Comparison of ENCODE assay signal across 14 cellular contexts in genomic region chr22:37604875-37605274, GRCh38. TPM values are rescaled to one million over a fixed set of nuclear protein-coding genes. Genes with fewer than 3 reads are reported as not detected.
A peak's percentile ranks its signal among the peaks of the same experiment; 100 is the strongest.
DNase-seq lines count a peak whose midpoint lies in the region; ATAC-seq and TF ChIP-seq lines count a peak whose summit lies in the region.
"Had no signal": no experiment of that assay in that cellular context is flagged by ENCODE, and none has a peak within 500 bp of the region (broad histone marks: within the 10 kb centered on the region; RNA-seq: fewer than 3 reads in every experiment).

No MANE protein-coding gene starts in this region.

- no peak overlapping the region for H3K4me2 ChIP-seq in neuronal stem cell (ENCODE audit: insufficient read depth, low read length, poor library complexity, severe bottlenecking)
- no peak overlapping the region for H3K4me2 ChIP-seq in neural progenitor cell
- H3K4me2 ChIP-seq: GM23338 had no signal

- no peaks in the 10 kb centered on the region for H3K9me3 ChIP-seq in neuronal stem cell (replicated peaks in 1 of 2; ENCODE audit: control insufficient read depth in 2 of 2, insufficient read depth in 1 of 2, low read depth in 1 of 2, low read length in 2 of 2)
- H3K9me3 ChIP-seq in neural progenitor cell (ENCODE audit: low read depth), result no peaks in the 10 kb centered on the region
- H3K9me3 ChIP-seq: thoracic aorta had no signal

- no peak overlapping the region for H2BK120ac ChIP-seq in neuronal stem cell (ENCODE audit: low read depth, low read length)

- H2BK15ac ChIP-seq in neuronal stem cell (ENCODE audit: low read length), result no peak overlapping the region

- H3K4me1 Mint-ChIP-seq in T-helper 2 cell treated with Interferon-gamma antibody and Interleukin-4, amounts not matched to agents 5 μg/mL and 100 μg/mL, for 36 hours (ENCODE audit: low read depth), result peaks cover 33% of the 10 kb centered on the region
- peaks cover 36% of the 10 kb centered on the region for H3K4me1 Mint-ChIP-seq in activated T-helper 2 cell treated with anti-CD3 and anti-CD28 coated beads, Interferon-gamma antibody, Interleukin-2, Interleukin-4, amounts not matched to agents 10 μg/mL and 5 μg/mL and 100 μg/mL, durations not matched to agents 14 hours and 24 hours and 36 hours (ENCODE audit: low read depth)
- peaks cover 24% of the 10 kb centered on the region for H3K4me1 Mint-ChIP-seq in neural progenitor cell

- H3K79me1 ChIP-seq in neuronal stem cell (ENCODE audit: low read depth, low read length), result no peaks in the 10 kb centered on the region

- H3K4me3 Mint-ChIP-seq in T-helper 2 cell treated with Interferon-gamma antibody and Interleukin-4, amounts not matched to agents 5 μg/mL and 100 μg/mL, for 36 hours, result peak overlapping the region; percentile 59
- no peak overlapping the region for H3K4me3 Mint-ChIP-seq in activated T-helper 2 cell treated with anti-CD3 and anti-CD28 coated beads, Interferon-gamma antibody, Interleukin-2, Interleukin-4, amounts not matched to agents 10 μg/mL and 5 μg/mL and 100 μg/mL, durations not matched to agents 14 hours and 24 hours and 36 hours (ENCODE audit: low read depth)
- H3K4me3 Mint-ChIP-seq in neural progenitor cell, result no peak overlapping the region
- H3K4me3 Mint-ChIP-seq: GM23338 had no signal

- H3K23ac ChIP-seq in neuronal stem cell (ENCODE audit: low read depth, low read length, poor library complexity), result no peak overlapping the region

- H3K36me3 ChIP-seq in neuronal stem cell (replicated peaks in 1 of 2; ENCODE audit: control insufficient read depth in 2 of 2, insufficient read depth in 2 of 2, low read length in 2 of 2) (no peaks in the 10 kb centered on the region), neural progenitor cell (no peaks in the 10 kb centered on the region)
- H3K36me3 ChIP-seq: thoracic aorta had no signal

- peaks cover 0 to 7% (median 0%) of the 10 kb centered on the region in 3 experiments for H3K27me3 ChIP-seq in neuronal stem cell (ENCODE audit: control insufficient read depth in 3 of 3, insufficient read depth in 3 of 3, low read depth in 1 of 3, low read length in 3 of 3)
- no peaks in the 10 kb centered on the region for H3K27me3 ChIP-seq in neural progenitor cell

- H3K9me3 Mint-ChIP-seq in T-helper 2 cell treated with Interferon-gamma antibody and Interleukin-4, amounts not matched to agents 5 μg/mL and 100 μg/mL, for 36 hours, result no peaks in the 10 kb centered on the region
- H3K9me3 Mint-ChIP-seq in activated T-helper 2 cell treated with anti-CD3 and anti-CD28 coated beads, Interferon-gamma antibody, Interleukin-2, Interleukin-4, amounts not matched to agents 10 μg/mL and 5 μg/mL and 100 μg/mL, durations not matched to agents 14 hours and 24 hours and 36 hours, result no peaks in the 10 kb centered on the region
- no peaks in the 10 kb centered on the region for H3K9me3 Mint-ChIP-seq in neural progenitor cell
- H3K9me3 Mint-ChIP-seq: GM23338 had no signal

- intact Hi-C loops in activated T-helper 2 cell treated with anti-CD3 and anti-CD28 coated beads, Interferon-gamma antibody, Interleukin-2, Interleukin-4, amounts not matched to agents 10 μg/mL and 5 μg/mL and 100 μg/mL, durations not matched to agents 14 hours and 24 hours and 36 hours (cut with micrococcal nuclease), result loop anchor here (5.0 to 10.0 kb wide), 3 partner anchors 202 to 370 kb away; partner anchors contain the start of genes ANKRD54 and GCAT

- H3K18ac ChIP-seq in neuronal stem cell (ENCODE audit: low read length), result no peak overlapping the region

- H3K36me3 Mint-ChIP-seq in T-helper 2 cell treated with Interferon-gamma antibody and Interleukin-4, amounts not matched to agents 5 μg/mL and 100 μg/mL, for 36 hours (ENCODE audit: low read depth), result no peaks in the 10 kb centered on the region
- H3K36me3 Mint-ChIP-seq in activated T-helper 2 cell treated with anti-CD3 and anti-CD28 coated beads, Interferon-gamma antibody, Interleukin-2, Interleukin-4, amounts not matched to agents 10 μg/mL and 5 μg/mL and 100 μg/mL, durations not matched to agents 14 hours and 24 hours and 36 hours (ENCODE audit: low read depth), result no peaks in the 10 kb centered on the region
- H3K36me3 Mint-ChIP-seq in neural progenitor cell, result no peaks in the 10 kb centered on the region

- H2BK5ac ChIP-seq in neuronal stem cell (ENCODE audit: low read length), result no peak overlapping the region

- H3K9ac ChIP-seq in neuronal stem cell (ENCODE audit: low read depth, low read length, poor library complexity) (no peak overlapping the region), neural progenitor cell (no peak overlapping the region)

- no peak overlapping the region for H3K4ac ChIP-seq in neuronal stem cell (ENCODE audit: low read length)

- H3K4me3 ChIP-seq in GM12865 (ENCODE audit: low read depth, low read length), result no peak overlapping the region
- no peak overlapping the region for H3K4me3 ChIP-seq in neuronal stem cell (ENCODE audit: low read length in 2 of 2)
- no peak overlapping the region for H3K4me3 ChIP-seq in neural progenitor cell
- H3K4me3 ChIP-seq: GM23338, thoracic aorta had no signal

- H3K27ac ChIP-seq in neuronal stem cell (replicated peaks; ENCODE audit: low read length) (no peak overlapping the region), neural progenitor cell (no peak overlapping the region)
- H3K27ac ChIP-seq: thoracic aorta had no signal

- peaks cover 7% of the 10 kb centered on the region for H3K79me2 ChIP-seq in neural progenitor cell (ENCODE audit: low read depth)

- peaks cover 7% of the 10 kb centered on the region for H4K20me1 ChIP-seq in neural progenitor cell (ENCODE audit: low read depth)

- no peak overlapping the region for H4K91ac ChIP-seq in neuronal stem cell (ENCODE audit: low read depth, low read length, poor library complexity)

- no peak overlapping the region for H2BK12ac ChIP-seq in neuronal stem cell (ENCODE audit: low read length)

- H3K27me3 Mint-ChIP-seq in T-helper 2 cell treated with Interferon-gamma antibody and Interleukin-4, amounts not matched to agents 5 μg/mL and 100 μg/mL, for 36 hours (ENCODE audit: low read depth), result peaks cover 7% of the 10 kb centered on the region
- H3K27me3 Mint-ChIP-seq in activated T-helper 2 cell treated with anti-CD3 and anti-CD28 coated beads, Interferon-gamma antibody, Interleukin-2, Interleukin-4, amounts not matched to agents 10 μg/mL and 5 μg/mL and 100 μg/mL, durations not matched to agents 14 hours and 24 hours and 36 hours (ENCODE audit: low read depth), result peaks cover 8% of the 10 kb centered on the region
- H3K27me3 Mint-ChIP-seq in neural progenitor cell (ENCODE audit: insufficient read depth, low read depth), result peaks cover 26% of the 10 kb centered on the region

- H3K14ac ChIP-seq in neuronal stem cell (ENCODE audit: low read length), result no peak overlapping the region

- peak overlapping the region; percentile 77 for H3K27ac Mint-ChIP-seq in T-helper 2 cell treated with Interferon-gamma antibody and Interleukin-4, amounts not matched to agents 5 μg/mL and 100 μg/mL, for 36 hours
- H3K27ac Mint-ChIP-seq in activated T-helper 2 cell treated with anti-CD3 and anti-CD28 coated beads, Interferon-gamma antibody, Interleukin-2, Interleukin-4, amounts not matched to agents 10 μg/mL and 5 μg/mL and 100 μg/mL, durations not matched to agents 14 hours and 24 hours and 36 hours, result peak overlapping the region; percentile 38
- no peak overlapping the region for H3K27ac Mint-ChIP-seq in neural progenitor cell
- H3K27ac Mint-ChIP-seq: GM23338 had no signal

- ATAC-seq in HG03175 (IDR thresholded peaks at IDR 0.05; ENCODE audit: unreplicated experiment) (no peak), HG02588 (IDR thresholded peaks at IDR 0.05; ENCODE audit: unreplicated experiment) (no peak)
- ATAC-seq: GM23338 had no signal

- TF ChIP-seq CTCF in GM12865 (IDR thresholded peaks at IDR 0.05; ENCODE audit: insufficient read depth, low read depth, low read length, missing control alignments) (no peak), neural progenitor cell (IDR thresholded peaks at IDR 0.05) (no peak)

- H4K8ac ChIP-seq in neuronal stem cell (ENCODE audit: low read depth, low read length), result no peak overlapping the region

- H2AFZ ChIP-seq in neuronal stem cell (ENCODE audit: low read length) (no peak overlapping the region), neural progenitor cell (replicated peaks) (no peak overlapping the region)
- H2AFZ ChIP-seq: GM23338 had no signal

- H3F3A ChIP-seq in neural progenitor cell (ENCODE audit: low read depth), result peaks cover 37% of the 10 kb centered on the region

- peaks cover 10 to 12% of the 10 kb centered on the region in 2 donors for H3K4me1 ChIP-seq in neuronal stem cell (ENCODE audit: control insufficient read depth in 2 of 2, insufficient read depth in 1 of 2, low read depth in 1 of 2, low read length in 2 of 2)
- H3K4me1 ChIP-seq in neural progenitor cell, result peaks cover 15% of the 10 kb centered on the region

- peak overlapping the region; percentile 10 for H2AK5ac ChIP-seq in neuronal stem cell (ENCODE audit: low read depth, low read length)

- DNase-seq in GM12865 (ENCODE audit: low read depth) (peak; percentile 37), neuronal stem cell (ENCODE audit: low spot score) (no peak), NCI-H1417 treated with DMSO at 0.1 percent for 48 hours (lab: John Stamatoyannopoulos, UW) (no peak), neural progenitor cell (ENCODE audit: low spot score) (no peak)
- peak; percentile 46 for DNase-seq in T-helper 2 cell treated with Interferon-gamma antibody and Interleukin-4, amounts not matched to agents 5 μg/mL and 100 μg/mL, for 36 hours (ENCODE audit: low spot score)
- peak; percentile 55 for DNase-seq in activated T-helper 2 cell treated with anti-CD3 and anti-CD28 coated beads, Interferon-gamma antibody, Interleukin-2, Interleukin-4, amounts not matched to agents 10 μg/mL and 5 μg/mL and 100 μg/mL, durations not matched to agents 14 hours and 24 hours and 36 hours (ENCODE audit: low spot score)
- DNase-seq: C1 segment of cervical spinal cord, cortex of kidney had no signal

- WGBS in neuronal stem cell (ENCODE audit: extremely low coverage in 2 of 2, insufficient read length in 2 of 2, insufficient replicate concordance in 1 of 2), 2 donors, result no CpG with 5 or more reads among the region's 5 CpGs

RNA-seq across cellular contexts. Expression of gene GGA1, which starts 3.8 kb away (rescaled TPM):
- 69.3 and 71.2 TPM in 2 replicates for total RNA-seq in activated T-helper 2 cell treated with anti-CD3 and anti-CD28 coated beads, Interferon-gamma antibody, Interleukin-2, Interleukin-4, amounts not matched to agents 10 μg/mL and 5 μg/mL and 100 μg/mL, durations not matched to agents 14 hours and 24 hours and 36 hours
- 32.1 TPM for polyA plus RNA-seq in neuronal stem cell (2013, experiment 1 of 2)
- polyA plus RNA-seq in neuronal stem cell (2013, experiment 2 of 2), result 31.4 TPM
- 62.3 and 71.7 TPM in 2 replicates for total RNA-seq in neural progenitor cell (ENCODE audit: low replicate concordance)

RNA-seq across cellular contexts. Expression of gene LGALS2, which starts 25.0 kb away (rescaled TPM):
- not detected in 2 replicates for total RNA-seq in activated T-helper 2 cell treated with anti-CD3 and anti-CD28 coated beads, Interferon-gamma antibody, Interleukin-2, Interleukin-4, amounts not matched to agents 10 μg/mL and 5 μg/mL and 100 μg/mL, durations not matched to agents 14 hours and 24 hours and 36 hours
- polyA plus RNA-seq in neuronal stem cell (2013, experiment 1 of 2), result not detected
- not detected for polyA plus RNA-seq in neuronal stem cell (2013, experiment 2 of 2)
- not detected in 2 replicates for total RNA-seq in neural progenitor cell (ENCODE audit: low replicate concordance)
- total RNA-seq: frontal cortex, GM23338, NCI-H460, thoracic aorta had no signal
- polyA plus RNA-seq: GM23338 had no signal

RNA-seq across cellular contexts. Expression of gene SH3BP1, which starts 34.6 kb away (rescaled TPM):
- 117 and 122 TPM in 2 replicates for total RNA-seq in activated T-helper 2 cell treated with anti-CD3 and anti-CD28 coated beads, Interferon-gamma antibody, Interleukin-2, Interleukin-4, amounts not matched to agents 10 μg/mL and 5 μg/mL and 100 μg/mL, durations not matched to agents 14 hours and 24 hours and 36 hours
- 14.6 TPM for polyA plus RNA-seq in neuronal stem cell (2013, experiment 1 of 2)
- 14.3 TPM for polyA plus RNA-seq in neuronal stem cell (2013, experiment 2 of 2)
- total RNA-seq in neural progenitor cell (ENCODE audit: low replicate concordance), result 10.3 and 10.9 TPM in 2 replicates

RNA-seq across cellular contexts. Expression of gene CDC42EP1, which starts 44.6 kb away (rescaled TPM):
- total RNA-seq in activated T-helper 2 cell treated with anti-CD3 and anti-CD28 coated beads, Interferon-gamma antibody, Interleukin-2, Interleukin-4, amounts not matched to agents 10 μg/mL and 5 μg/mL and 100 μg/mL, durations not matched to agents 14 hours and 24 hours and 36 hours, result 0.74 and 1.1 TPM in 2 replicates
- 16.9 TPM for polyA plus RNA-seq in neuronal stem cell (2013, experiment 1 of 2)
- 16.2 TPM for polyA plus RNA-seq in neuronal stem cell (2013, experiment 2 of 2)
- total RNA-seq in neural progenitor cell (ENCODE audit: low replicate concordance), result 0.84 and 1.8 TPM in 2 replicates

RNA-seq across cellular contexts. Expression of gene PDXP, which starts 53.6 kb away (rescaled TPM):
- total RNA-seq in activated T-helper 2 cell treated with anti-CD3 and anti-CD28 coated beads, Interferon-gamma antibody, Interleukin-2, Interleukin-4, amounts not matched to agents 10 μg/mL and 5 μg/mL and 100 μg/mL, durations not matched to agents 14 hours and 24 hours and 36 hours, result 40.1 and 41.9 TPM in 2 replicates
- 46.4 TPM for polyA plus RNA-seq in neuronal stem cell (2013, experiment 1 of 2)
- 44.0 TPM for polyA plus RNA-seq in neuronal stem cell (2013, experiment 2 of 2)
- total RNA-seq in neural progenitor cell (ENCODE audit: low replicate concordance), result 25.1 and 57.0 TPM in 2 replicates

Comparison
In these comparisons a context has a peak if more than half of its experiments do, and no peak if none do; other contexts are left out.
1. DNase-seq: peak in GM12865 (single experiment), T-helper 2 cell treated with Interferon-gamma antibody and Interleukin-4, amounts not matched to agents 5 μg/mL and 100 μg/mL, for 36 hours (single experiment) and activated T-helper 2 cell treated with anti-CD3 and anti-CD28 coated beads, Interferon-gamma antibody, Interleukin-2, Interleukin-4, amounts not matched to agents 10 μg/mL and 5 μg/mL and 100 μg/mL, durations not matched to agents 14 hours and 24 hours and 36 hours (single experiment); none in neuronal stem cell (single experiment), NCI-H1417 treated with DMSO at 0.1 percent for 48 hours (single experiment) and neural progenitor cell (single experiment).